Comparison of ENCODE assay signal across 1 cellular context in the genomic region with DNA sequence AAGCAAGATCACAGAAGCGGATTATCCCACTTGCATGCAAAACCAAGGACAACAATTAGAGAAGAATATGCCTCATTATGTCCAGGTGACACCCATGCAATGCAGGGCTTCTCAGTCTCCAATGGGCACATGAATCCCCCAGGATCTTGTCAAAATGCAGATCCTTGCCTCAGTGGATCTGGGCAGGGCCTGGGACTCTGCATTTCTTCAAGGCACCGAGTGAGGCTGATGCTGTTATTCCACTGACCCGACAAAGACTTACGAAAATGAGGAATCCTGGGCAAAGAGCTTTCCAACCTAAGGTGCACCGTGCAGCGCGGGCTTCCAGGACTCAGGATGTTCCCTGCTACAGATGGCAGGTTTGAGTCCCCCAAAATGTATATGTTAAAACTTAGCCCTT.
TF ChIP-seq lines count a peak whose summit lies in the region.

No MANE protein-coding gene starts in this region.

TF ChIP-seq in A549, 52 proteins besides CTCF, POLR2A, EP300 and RAD21 (continued from another document):
- TF ChIP-seq CHD2 (IDR thresholded peaks at IDR 0.05; ENCODE audit: low read length, partially characterized antibody) (no peak), HMGXB4 (CRISPR knock-in tag; IDR thresholded peaks at IDR 0.05; ENCODE audit: borderline replicate concordance) (no peak), KDM1A (IDR thresholded peaks at IDR 0.05; ENCODE audit: low read depth) (no peak), MAX (IDR thresholded peaks at IDR 0.05) (no peak), CHD4 (IDR thresholded peaks at IDR 0.05; ENCODE audit: borderline replicate concordance) (no peak), HES2 (IDR thresholded peaks at IDR 0.05) (no peak), HDAC2 (IDR thresholded peaks at IDR 0.05) (no peak), FOSL2 (IDR thresholded peaks at IDR 0.05) (no peak), FOSL2 (CRISPR knock-in tag; IDR thresholded peaks at IDR 0.05) (no peak), CBX2 (IDR thresholded peaks at IDR 0.05; ENCODE audit: borderline replicate concordance, low read depth) (no peak), MAZ (IDR thresholded peaks at IDR 0.05; ENCODE audit: borderline replicate concordance, low read depth, low read length) (no peak)
- TF ChIP-seq, protein P1, sequence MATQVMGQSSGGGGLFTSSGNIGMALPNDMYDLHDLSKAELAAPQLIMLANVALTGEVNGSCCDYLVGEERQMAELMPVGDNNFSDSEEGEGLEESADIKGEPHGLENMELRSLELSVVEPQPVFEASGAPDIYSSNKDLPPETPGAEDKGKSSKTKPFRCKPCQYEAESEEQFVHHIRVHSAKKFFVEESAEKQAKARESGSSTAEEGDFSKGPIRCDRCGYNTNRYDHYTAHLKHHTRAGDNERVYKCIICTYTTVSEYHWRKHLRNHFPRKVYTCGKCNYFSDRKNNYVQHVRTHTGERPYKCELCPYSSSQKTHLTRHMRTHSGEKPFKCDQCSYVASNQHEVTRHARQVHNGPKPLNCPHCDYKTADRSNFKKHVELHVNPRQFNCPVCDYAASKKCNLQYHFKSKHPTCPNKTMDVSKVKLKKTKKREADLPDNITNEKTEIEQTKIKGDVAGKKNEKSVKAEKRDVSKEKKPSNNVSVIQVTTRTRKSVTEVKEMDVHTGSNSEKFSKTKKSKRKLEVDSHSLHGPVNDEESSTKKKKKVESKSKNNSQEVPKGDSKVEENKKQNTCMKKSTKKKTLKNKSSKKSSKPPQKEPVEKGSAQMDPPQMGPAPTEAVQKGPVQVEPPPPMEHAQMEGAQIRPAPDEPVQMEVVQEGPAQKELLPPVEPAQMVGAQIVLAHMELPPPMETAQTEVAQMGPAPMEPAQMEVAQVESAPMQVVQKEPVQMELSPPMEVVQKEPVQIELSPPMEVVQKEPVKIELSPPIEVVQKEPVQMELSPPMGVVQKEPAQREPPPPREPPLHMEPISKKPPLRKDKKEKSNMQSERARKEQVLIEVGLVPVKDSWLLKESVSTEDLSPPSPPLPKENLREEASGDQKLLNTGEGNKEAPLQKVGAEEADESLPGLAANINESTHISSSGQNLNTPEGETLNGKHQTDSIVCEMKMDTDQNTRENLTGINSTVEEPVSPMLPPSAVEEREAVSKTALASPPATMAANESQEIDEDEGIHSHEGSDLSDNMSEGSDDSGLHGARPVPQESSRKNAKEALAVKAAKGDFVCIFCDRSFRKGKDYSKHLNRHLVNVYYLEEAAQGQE (IDR thresholded peaks at IDR 0.05), result no peak
